ENCODE assay signal across 19 cellular contexts in genomic region chr17:19590912-19591551, GRCh38. TPM values are rescaled to one million over a fixed set of nuclear protein-coding genes. Genes with fewer than 3 reads are reported as not detected.
"Had no signal": no experiment of that assay in that cellular context is flagged by ENCODE, and none has a peak within 500 bp of the region (broad histone marks: within the 10 kb centered on the region; RNA-seq: fewer than 3 reads in every experiment).

No MANE protein-coding gene starts in this region.

- H3K4me3 Mint-ChIP-seq: activated T-cell treated with anti-CD3 and anti-CD28 coated beads, Interleukin-2, amount 50 U/mL, for 4 hours; nephron; stimulated activated naive CD8-positive, alpha-beta T cell treated with anti-CD3 and anti-CD28 coated beads, Interleukin-15, Interleukin-2, amounts not matched to agents 100 ng/mL and 50 ng/mL, for 24 hours had no signal

- H3K4me1 Mint-ChIP-seq: nephron had no signal

- H3K9me3 Mint-ChIP-seq: activated naive CD4-positive, alpha-beta T cell treated with anti-CD3 and anti-CD28 coated beads, Interleukin-2, amount 50 U/mL, for 72 hours; activated T-cell treated with anti-CD3 and anti-CD28 coated beads, Interleukin-2, amount 50 U/mL, for 4 hours; nephron; stimulated activated naive CD8-positive, alpha-beta T cell treated with anti-CD3 and anti-CD28 coated beads, Interleukin-15, Interleukin-2, amounts not matched to agents 100 ng/mL and 50 ng/mL, for 24 hours had no signal

- H3K4me1 ChIP-seq: body of pancreas, gastrocnemius medialis, upper lobe of right lung had no signal

- H3K27ac Mint-ChIP-seq: activated naive CD4-positive, alpha-beta T cell treated with anti-CD3 and anti-CD28 coated beads, Interleukin-2, amount 50 U/mL, for 72 hours; nephron; stimulated activated naive CD8-positive, alpha-beta T cell treated with anti-CD3 and anti-CD28 coated beads, Interleukin-15, Interleukin-2, amounts not matched to agents 100 ng/mL and 50 ng/mL, for 24 hours had no signal

- H3K4me3 ChIP-seq: body of pancreas, coronary artery, gastrocnemius medialis, heart right ventricle, upper lobe of right lung had no signal

- H3K36me3 ChIP-seq: gastrocnemius medialis, heart right ventricle, upper lobe of right lung had no signal

- H3K36me3 Mint-ChIP-seq: activated naive CD4-positive, alpha-beta T cell treated with anti-CD3 and anti-CD28 coated beads, Interleukin-2, amount 50 U/mL, for 72 hours had no signal

- H3K27ac ChIP-seq: body of pancreas, coronary artery, gastrocnemius medialis, heart right ventricle, upper lobe of right lung had no signal

- H3K27me3 ChIP-seq: body of pancreas, gastrocnemius medialis, upper lobe of right lung had no signal

- H3K9me3 ChIP-seq: body of pancreas, gastrocnemius medialis, heart right ventricle, upper lobe of right lung had no signal

- FAIRE-seq: TTC549 had no signal

- ATAC-seq: activated CD4-positive, CD25-positive, alpha-beta regulatory T cell treated with anti-CD3 and anti-CD28 coated beads, Interleukin-2, amount 50 U/mL, for 24 hours; activated naive CD4-positive, alpha-beta T cell treated with anti-CD3 and anti-CD28 coated beads, Interleukin-2, amount 50 U/mL, for 72 hours; activated T-cell treated with anti-CD3 and anti-CD28 coated beads, Interleukin-2, amount 50 U/mL, for 4 hours; body of pancreas; gastrocnemius medialis; heart right ventricle; left ventricle myocardium superior; upper lobe of right lung had no signal

- DNase-seq: activated CD4-positive, alpha-beta T cell treated with anti-CD3 and anti-CD28 coated beads, Interleukin-2, amount 50 U/mL, for 48 hours; activated effector memory CD4-positive, alpha-beta T cell treated with anti-CD3 and anti-CD28 coated beads, Interleukin-2, amount 50 U/mL, for 16 hours; activated T-cell treated with anti-CD3 and anti-CD28 coated beads, Interleukin-2, amount 50 U/mL, for 4 hours; amniotic stem cell; body of pancreas; central memory CD4-positive, alpha-beta T cell; effector CD8-positive, alpha-beta T cell; gastrocnemius medialis; heart right ventricle; left ventricle myocardium superior; mesenchymal stem cell; stimulated activated CD4-positive, alpha-beta T cell treated with anti-CD3 and anti-CD28 coated beads, Interleukin-2, amount 100 ng/mL, for 48 hours; upper lobe of right lung had no signal

RNA-seq across cellular contexts. Expression of gene SLC47A1, which starts 57.4 kb away (rescaled TPM):
- total RNA-seq: body of pancreas had no signal
